In genomic region chr5:147455321-147455720, GRCh38 we compare ENCODE assay signal across 8 cellular contexts. TPM values are rescaled to one million over a fixed set of nuclear protein-coding genes. Genes with fewer than 3 reads are reported as not detected.
DNase-seq lines count a peak whose midpoint lies in the region; ATAC-seq and TF ChIP-seq lines count a peak whose summit lies in the region.
"Had no signal": no experiment of that assay in that cellular context is flagged by ENCODE, and none has a peak within 500 bp of the region (broad histone marks: within the 10 kb centered on the region; RNA-seq: fewer than 3 reads in every experiment).

No MANE protein-coding gene starts in this region.

- ATAC-seq in GM18870 (IDR thresholded peaks at IDR 0.05; ENCODE audit: unreplicated experiment) (peak; percentile 48), GM19023 (IDR thresholded peaks at IDR 0.05; ENCODE audit: unreplicated experiment) (no peak)
- ATAC-seq: stimulated activated naive B cell treated with anti-CD40 and anti-IgM and Interleukin-4, amounts not matched to agents 10 μg/mL and 1 μg/mL and 100 μg/mL, for 72 hours had no signal

- TF ChIP-seq CTCF in spleen (IDR thresholded peaks at IDR 0.05 in 8 of 11, conservative IDR thresholded peaks at IDR 0.05 in 3 of 11) = no peak

- H3K36me3 ChIP-seq in stomach smooth muscle (ENCODE audit: control insufficient read depth in 2 of 2, insufficient read depth in 2 of 2, low read length in 2 of 2) = no peaks in the 10 kb centered on the region
- no peaks in the 10 kb centered on the region for H3K36me3 ChIP-seq in spleen

- H3K27me3 ChIP-seq in stomach smooth muscle (ENCODE audit: control insufficient read depth in 1 of 2, insufficient read depth in 2 of 2, low read length in 2 of 2) = no peaks in the 10 kb centered on the region
- H3K27me3 ChIP-seq in spleen (replicated peaks in 1 of 7) = peaks cover 0 to 62% (median 19%) of the 10 kb centered on the region in 7 donors

- peak overlapping the region; percentile 22 to 92 for H3K9ac ChIP-seq in stomach smooth muscle (ENCODE audit: low read length in 2 of 2)

- DNase-seq in MV-4-11 (lab: John Stamatoyannopoulos, UW) = peak; percentile 87
- DNase-seq in fibroblast of gingiva (ENCODE audit: low read depth) = peak; percentile 98
- DNase-seq in activated gamma-delta T cell (lab: John Stamatoyannopoulos, UW) = no peak
- DNase-seq in spleen = no peak
- DNase-seq: stimulated activated naive B cell treated with anti-CD40 and anti-IgM and Interleukin-4, amounts not matched to agents 10 μg/mL and 1 μg/mL and 100 μg/mL, for 72 hours had no signal

- H3K9me3 ChIP-seq in stomach smooth muscle (ENCODE audit: control insufficient read depth in 2 of 2, low read length in 2 of 2) = peaks cover under 1% of the 10 kb centered on the region in 2 donors
- no peaks in the 10 kb centered on the region for H3K9me3 ChIP-seq in spleen

- TF ChIP-seq POLR2A in spleen (IDR thresholded peaks at IDR 0.05) = no peak

- peak overlapping the region; percentile 87 to 96 for H3K4me3 ChIP-seq in stomach smooth muscle (ENCODE audit: low read length in 2 of 2)
- H3K4me3 ChIP-seq in spleen = no peak overlapping the region

- H3K27ac ChIP-seq in stomach smooth muscle (ENCODE audit: low read length) = peak overlapping the region; percentile 94
- peak overlapping the region in 4 of 8 donors; percentile 73 to 84 (median 83) for H3K27ac ChIP-seq in spleen

- intact Hi-C loops in spleen (cut with DNase I; ENCODE audit: low total_unique reads) = no loop called here

- WGBS in spleen, 5 donors = 47 to 68% (median 56%) methylated on average over 3 of the region's 3 CpGs

- H3K4me1 ChIP-seq in stomach smooth muscle (ENCODE audit: control insufficient read depth, insufficient read depth, low read length) (peaks cover 47% of the 10 kb centered on the region), spleen (peaks cover 0 to 40% (median 21%) of the 10 kb centered on the region in 6 donors)

RNA-seq across cellular contexts. Expression of gene DPYSL3, which starts 54.5 kb away (rescaled TPM):
- 10 to 100 TPM; 38.4 to 58.2 (median 46.7) TPM for total RNA-seq in spleen
- 10 to 100 TPM in 2 of 3 donors, 1 to 10 TPM in 1; 10.0 to 20.5 (median 15.9) TPM for polyA plus RNA-seq in spleen

Comparison
In these comparisons a context has a peak if more than half of its experiments do, and no peak if none do; other contexts are left out.
1. DNase-seq: peak in MV-4-11 (single experiment) and fibroblast of gingiva (single experiment); none in activated gamma-delta T cell (single experiment) and spleen (single experiment).
2. H3K4me3 ChIP-seq: peak in stomach smooth muscle (2 of 2); none in spleen (0 of 8).